Comparison of ENCODE assay signal across 10 cellular contexts in the genomic region with DNA sequence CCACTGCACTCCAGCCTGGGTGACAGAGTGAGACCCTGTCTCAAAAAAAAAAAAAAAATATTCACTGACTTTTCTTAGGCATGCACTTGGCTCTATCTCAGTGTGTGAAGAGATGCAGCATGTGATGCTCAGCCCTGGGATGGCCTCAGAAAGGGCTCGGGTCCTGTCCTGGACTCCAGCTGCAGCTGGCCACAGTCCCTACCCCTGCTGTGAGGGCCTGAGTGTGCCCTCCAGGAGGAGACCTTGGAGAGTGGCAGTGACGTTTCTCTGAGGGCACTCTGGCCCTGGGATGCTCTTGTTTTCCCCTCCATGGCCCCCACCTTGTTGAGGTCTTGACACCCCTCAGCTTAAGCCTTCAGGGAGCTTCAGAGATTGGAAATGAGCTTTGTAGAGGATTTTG.
"Had no signal": no experiment of that assay in that cellular context is flagged by ENCODE, and none has a peak within 500 bp of the region (broad histone marks: within the 10 kb centered on the region; RNA-seq: fewer than 3 reads in every experiment).

No MANE protein-coding gene starts in this region.

- FAIRE-seq: H54, HepG2 had no signal

- DNase-seq: GM23248, GOT3, H9, HCEC 1CT, KBM-7 had no signal

- H3K4me2 ChIP-seq: KMS-11 had no signal

- H3K4me3 Mint-ChIP-seq: H9, IgD-negative memory B cell had no signal

- H3K4me1 Mint-ChIP-seq: IgD-negative memory B cell had no signal

- H2AFZ ChIP-seq: GM23248 had no signal

- H3K27ac ChIP-seq: GM23248, HL-60, KMS-11 had no signal

- H3K9ac ChIP-seq: GM23248, KMS-11 had no signal

- H3K9me3 Mint-ChIP-seq: H9 had no signal

- H3K27ac Mint-ChIP-seq: H9, IgD-negative memory B cell had no signal

- H3K36me3 Mint-ChIP-seq: IgD-negative memory B cell had no signal

- ATAC-seq: HepG2 had no signal

- H3K4me3 ChIP-seq: GM23248 had no signal
